Comparison of ENCODE assay signal across 8 cellular contexts in genomic region chr12:47276253-47277070, GRCh38.
A peak's percentile ranks its signal among the peaks of the same experiment; 100 is the strongest.
DNase-seq lines count a peak whose midpoint lies in the region; ATAC-seq and TF ChIP-seq lines count a peak whose summit lies in the region.

No MANE protein-coding gene starts in this region.

- peak overlapping the region; percentile 30 for H3K4me3 Mint-ChIP-seq in activated naive CD4-positive, alpha-beta T cell treated with anti-CD3 and anti-CD28 coated beads for 36 hours
- H3K4me3 Mint-ChIP-seq in neural progenitor cell: no peak overlapping the region

- intact Hi-C loops in activated naive CD4-positive, alpha-beta T cell treated with anti-CD3 and anti-CD28 coated beads for 36 hours (cut with micrococcal nuclease): loop anchor here (1.0 to 10.0 kb wide), 6 partner anchors 30 to 902 kb away; partner anchors contain the start of gene SLC38A2
- intact Hi-C loops in upper lobe of right lung (cut with DNase I): no loop called here

- H3K4me1 ChIP-seq in upper lobe of right lung (peaks cover 31% of the 10 kb centered on the region), neural progenitor cell (peaks cover 15% of the 10 kb centered on the region)

- peaks cover 86% of the 10 kb centered on the region for H3K4me1 Mint-ChIP-seq in activated naive CD4-positive, alpha-beta T cell treated with anti-CD3 and anti-CD28 coated beads for 36 hours (ENCODE audit: low read depth)
- H3K4me1 Mint-ChIP-seq in neural progenitor cell: peaks cover 24% of the 10 kb centered on the region

- ATAC-seq in GM18858 (IDR thresholded peaks at IDR 0.05; ENCODE audit: unreplicated experiment) (peak; percentile 96), HG03025 (IDR thresholded peaks at IDR 0.05; ENCODE audit: low FRiP score, unreplicated experiment) (peak; percentile 95), upper lobe of right lung (peak; percentile 91)

- H3K9ac ChIP-seq in neural progenitor cell: no peak overlapping the region

- H3F3A ChIP-seq in neural progenitor cell (ENCODE audit: low read depth): no peaks in the 10 kb centered on the region

- H3K27ac Mint-ChIP-seq in activated naive CD4-positive, alpha-beta T cell treated with anti-CD3 and anti-CD28 coated beads for 36 hours: peak overlapping the region; percentile 88
- H3K27ac Mint-ChIP-seq in neural progenitor cell: no peak overlapping the region

- no peaks in the 10 kb centered on the region for H3K79me2 ChIP-seq in neural progenitor cell (ENCODE audit: low read depth)

- no peak overlapping the region for H2AFZ ChIP-seq in neural progenitor cell (replicated peaks)

- peak; percentile 44 for DNase-seq in AG09319 (ENCODE audit: extremely low read depth, low read depth)
- DNase-seq in NCI-H748 treated with DMSO at 0.1 percent for 48 hours (lab: John Stamatoyannopoulos, UW): peak; percentile 39
- peak; percentile 78 for DNase-seq in activated naive CD4-positive, alpha-beta T cell treated with anti-CD3 and anti-CD28 coated beads for 36 hours
- peak; percentile 73 for DNase-seq in islet precursor cell
- no peak for DNase-seq in upper lobe of right lung
- DNase-seq in neural progenitor cell (ENCODE audit: low spot score): no peak

- no peaks in the 10 kb centered on the region for H3K9me3 ChIP-seq in upper lobe of right lung
- no peaks in the 10 kb centered on the region for H3K9me3 ChIP-seq in neural progenitor cell (ENCODE audit: low read depth)

- H3K4me2 ChIP-seq in neural progenitor cell: no peak overlapping the region

- no peaks in the 10 kb centered on the region for H3K27me3 ChIP-seq in upper lobe of right lung
- no peaks in the 10 kb centered on the region for H3K27me3 ChIP-seq in neural progenitor cell

- H3K9me3 Mint-ChIP-seq in activated naive CD4-positive, alpha-beta T cell treated with anti-CD3 and anti-CD28 coated beads for 36 hours: no peaks in the 10 kb centered on the region
- H3K9me3 Mint-ChIP-seq in neural progenitor cell: no peaks in the 10 kb centered on the region

- H3K4me3 ChIP-seq in upper lobe of right lung (no peak overlapping the region), neural progenitor cell (no peak overlapping the region)

- H4K20me1 ChIP-seq in neural progenitor cell (ENCODE audit: low read depth): no peaks in the 10 kb centered on the region

- peak overlapping the region; percentile 77 for H3K27ac ChIP-seq in upper lobe of right lung
- no peak overlapping the region for H3K27ac ChIP-seq in neural progenitor cell

- no peak for TF ChIP-seq CTCF in AG09319 (IDR thresholded peaks at IDR 0.05; ENCODE audit: low read depth, low read length)
- TF ChIP-seq CTCF in upper lobe of right lung (IDR thresholded peaks at IDR 0.05): no peak
- no peak for TF ChIP-seq CTCF in neural progenitor cell (IDR thresholded peaks at IDR 0.05)

- CTCF ChIA-PET in activated naive CD4-positive, alpha-beta T cell treated with anti-CD3 and anti-CD28 coated beads for 36 hours (lab: Charles Lee): interaction anchor here (0.6 to 2.3 kb wide), 10 partner anchors 11 to 136 kb away, joined by 3 to 12 read pairs (median 4); no protein-coding TSS in a partner anchor

- no peaks in the 10 kb centered on the region for H3K27me3 Mint-ChIP-seq in activated naive CD4-positive, alpha-beta T cell treated with anti-CD3 and anti-CD28 coated beads for 36 hours (ENCODE audit: low read depth)
- peaks cover 2% of the 10 kb centered on the region for H3K27me3 Mint-ChIP-seq in neural progenitor cell (ENCODE audit: insufficient read depth, low read depth)

- no peaks in the 10 kb centered on the region for H3K36me3 Mint-ChIP-seq in activated naive CD4-positive, alpha-beta T cell treated with anti-CD3 and anti-CD28 coated beads for 36 hours (ENCODE audit: low read depth)
- no peaks in the 10 kb centered on the region for H3K36me3 Mint-ChIP-seq in neural progenitor cell

- H3K36me3 ChIP-seq in upper lobe of right lung (no peaks in the 10 kb centered on the region), neural progenitor cell (no peaks in the 10 kb centered on the region)

Comparison
In these comparisons a context has a peak if more than half of its experiments do, and no peak if none do; other contexts are left out.
1. DNase-seq: peak in AG09319 (single experiment), NCI-H748 treated with DMSO at 0.1 percent for 48 hours (single experiment), activated naive CD4-positive, alpha-beta T cell treated with anti-CD3 and anti-CD28 coated beads for 36 hours (single experiment) and islet precursor cell (single experiment); none in upper lobe of right lung (single experiment) and neural progenitor cell (single experiment).
2. Peak in every context shown above with its lines, with median percentiles within 50 percentile points of each other: ATAC-seq.